9 cellular contexts compared by ENCODE assay signal in genomic region chr1:220487297-220487820, GRCh38. TPM values are rescaled to one million over a fixed set of nuclear protein-coding genes. Genes with fewer than 3 reads are reported as not detected.
DNase-seq lines count a peak whose midpoint lies in the region; ATAC-seq and TF ChIP-seq lines count a peak whose summit lies in the region.
"Had no signal": no experiment of that assay in that cellular context is flagged by ENCODE, and none has a peak within 500 bp of the region (broad histone marks: within the 10 kb centered on the region; RNA-seq: fewer than 3 reads in every experiment).

No MANE protein-coding gene starts in this region.

- peaks cover 7% of the 10 kb centered on the region for H3K27me3 Mint-ChIP-seq in activated T-cell treated with anti-CD3 and anti-CD28 coated beads, Interleukin-2, amount 50 U/mL, for 4 hours (ENCODE audit: low read depth)
- peaks cover 11% of the 10 kb centered on the region for H3K27me3 Mint-ChIP-seq in activated T-cell treated with anti-CD3 and anti-CD28 coated beads, Interleukin-2, amount 50 U/mL, for 24 hours
- H3K27me3 Mint-ChIP-seq in type B pancreatic cell, result no peaks in the 10 kb centered on the region

- H3K27ac ChIP-seq in Peyer's patch, result peak overlapping the region in 2 of 4 donors; percentile 55 to 61
- H3K27ac ChIP-seq in right atrium auricular region, result no peak overlapping the region

- ATAC-seq in activated T-cell treated with anti-CD3 and anti-CD28 coated beads, Interleukin-2, amount 50 U/mL, for 4 hours, result peak; percentile 23 to 48
- no peak for ATAC-seq in GM21526 (IDR thresholded peaks at IDR 0.05; ENCODE audit: low FRiP score, unreplicated experiment)
- ATAC-seq: Right ventricle myocardium inferior had no signal

- H3K36me3 Mint-ChIP-seq in activated T-cell treated with anti-CD3 and anti-CD28 coated beads, Interleukin-2, amount 50 U/mL, for 4 hours (ENCODE audit: insufficient read depth), result no peaks in the 10 kb centered on the region
- no peaks in the 10 kb centered on the region for H3K36me3 Mint-ChIP-seq in activated T-cell treated with anti-CD3 and anti-CD28 coated beads, Interleukin-2, amount 50 U/mL, for 24 hours (ENCODE audit: low read depth)
- no peaks in the 10 kb centered on the region for H3K36me3 Mint-ChIP-seq in type B pancreatic cell

- TF ChIP-seq POLR2A in Peyer's patch (IDR thresholded peaks at IDR 0.05), result no peak

- H3K27me3 ChIP-seq in Peyer's patch (no peaks in the 10 kb centered on the region), right atrium auricular region (no peaks in the 10 kb centered on the region)

- H3K4me1 ChIP-seq in Peyer's patch (no peaks in the 10 kb centered on the region), right atrium auricular region (no peaks in the 10 kb centered on the region)

- no peak overlapping the region for H3K4me3 Mint-ChIP-seq in activated T-cell treated with anti-CD3 and anti-CD28 coated beads, Interleukin-2, amount 50 U/mL, for 4 hours
- H3K4me3 Mint-ChIP-seq in activated T-cell treated with anti-CD3 and anti-CD28 coated beads, Interleukin-2, amount 50 U/mL, for 24 hours, result no peak overlapping the region
- H3K4me3 Mint-ChIP-seq in type B pancreatic cell, result no peak overlapping the region

- no peaks in the 10 kb centered on the region for H3K4me1 Mint-ChIP-seq in activated T-cell treated with anti-CD3 and anti-CD28 coated beads, Interleukin-2, amount 50 U/mL, for 4 hours (ENCODE audit: low read depth)
- H3K4me1 Mint-ChIP-seq in activated T-cell treated with anti-CD3 and anti-CD28 coated beads, Interleukin-2, amount 50 U/mL, for 24 hours (ENCODE audit: low read depth), result no peaks in the 10 kb centered on the region
- peaks cover 45% of the 10 kb centered on the region for H3K4me1 Mint-ChIP-seq in type B pancreatic cell (ENCODE audit: unreplicated experiment)

- H3K36me3 ChIP-seq in Peyer's patch (no peaks in the 10 kb centered on the region), right atrium auricular region (no peaks in the 10 kb centered on the region)

- no peak overlapping the region for H3K27ac Mint-ChIP-seq in activated T-cell treated with anti-CD3 and anti-CD28 coated beads, Interleukin-2, amount 50 U/mL, for 24 hours
- H3K27ac Mint-ChIP-seq in type B pancreatic cell, result peak overlapping the region; percentile 78

- no peaks in the 10 kb centered on the region for H3K9me3 Mint-ChIP-seq in activated T-cell treated with anti-CD3 and anti-CD28 coated beads, Interleukin-2, amount 50 U/mL, for 4 hours
- no peaks in the 10 kb centered on the region for H3K9me3 Mint-ChIP-seq in activated T-cell treated with anti-CD3 and anti-CD28 coated beads, Interleukin-2, amount 50 U/mL, for 24 hours
- peaks cover 14% of the 10 kb centered on the region for H3K9me3 Mint-ChIP-seq in type B pancreatic cell

- H3K9me3 ChIP-seq in Peyer's patch (no peaks in the 10 kb centered on the region), right atrium auricular region (no peaks in the 10 kb centered on the region)

- DNase-seq in activated T-cell treated with anti-CD3 and anti-CD28 coated beads, Interleukin-2, amount 50 U/mL, for 4 hours, result no peak
- no peak for DNase-seq in activated T-cell treated with anti-CD3 and anti-CD28 coated beads, Interleukin-2, amount 50 U/mL, for 24 hours
- DNase-seq in Peyer's patch (peak in 2 of 3 donors; percentile 62 to 81), fibroblast of peridontal ligament (ENCODE audit: extremely low read depth) (peak; percentile 9), type B pancreatic cell (ENCODE audit: extremely low spot score, unreplicated experiment) (no peak), right atrium auricular region (ENCODE audit: low spot score) (no peak), iPS-NIHi7 (ENCODE audit: extremely low spot score) (no peak)

- H3K4me3 ChIP-seq in Peyer's patch (no peak overlapping the region), right atrium auricular region (no peak overlapping the region)

- no peak for TF ChIP-seq CTCF in Peyer's patch (IDR thresholded peaks at IDR 0.05)
- TF ChIP-seq CTCF in type B pancreatic cell (conservative IDR thresholded peaks at IDR 0.05), result no peak
- TF ChIP-seq CTCF in right atrium auricular region (IDR thresholded peaks at IDR 0.05), result no peak

RNA-seq across cellular contexts. Expression of gene MARK1, which starts 40.6 kb away (rescaled TPM):
- total RNA-seq in activated T-cell treated with anti-CD3 and anti-CD28 coated beads, Interleukin-2, amount 50 U/mL, for 4 hours, result under 1 TPM in 2 of 3 donors, not detected in 1; 0.05 TPM
- total RNA-seq in Peyer's patch (1 to 10 TPM; 2.5 to 8.0 (median 4.0) TPM), type B pancreatic cell (ENCODE audit: low replicate concordance) (10.6 and 14.3 TPM in 2 replicates), right atrium auricular region (10 to 100 TPM; 12.5 to 20.0 TPM)

Comparison
In these comparisons a context has a peak if more than half of its experiments do, and no peak if none do; other contexts are left out.
1. DNase-seq: peak in Peyer's patch (2 of 3) and fibroblast of peridontal ligament (single experiment); none in activated T-cell treated with anti-CD3 and anti-CD28 coated beads, Interleukin-2, amount 50 U/mL, for 4 hours (single experiment), activated T-cell treated with anti-CD3 and anti-CD28 coated beads, Interleukin-2, amount 50 U/mL, for 24 hours (single experiment), type B pancreatic cell (single experiment), right atrium auricular region (single experiment) and iPS-NIHi7 (single experiment).